ENCODE assay signal across 8 cellular contexts in the genomic region with DNA sequence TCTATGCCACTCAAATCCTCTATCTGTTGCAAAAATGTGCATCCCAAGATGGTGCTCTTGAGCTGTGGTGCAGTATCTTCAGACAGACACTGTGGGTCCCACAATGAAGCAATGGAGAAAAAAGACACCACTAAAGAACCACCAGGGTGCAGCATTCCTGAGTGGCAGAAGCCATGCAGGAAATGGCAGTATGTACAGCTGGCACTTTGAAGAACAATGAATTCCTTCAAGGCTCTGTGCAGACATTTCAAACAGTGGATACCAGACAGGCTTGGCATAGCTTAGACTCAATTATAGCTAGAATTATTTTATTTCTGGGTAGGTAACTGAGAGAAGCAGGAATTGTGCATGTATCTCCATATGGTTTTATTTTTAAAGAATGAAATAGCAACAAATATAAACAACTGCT. TPM values are rescaled to one million over a fixed set of nuclear protein-coding genes. Genes with fewer than 3 reads are reported as not detected.
DNase-seq lines count a peak whose midpoint lies in the region; ATAC-seq and TF ChIP-seq lines count a peak whose summit lies in the region.

No MANE protein-coding gene starts in this region.

- no peaks in the 10 kb centered on the region for H3K4me1 ChIP-seq in naive thymus-derived CD4-positive, alpha-beta T cell (ENCODE audit: control insufficient read depth in 2 of 2, insufficient read depth in 2 of 2, low read length in 2 of 2)

- CTCF ChIA-PET in CD4-positive, alpha-beta T cell (lab: Charles Lee): interaction anchor here (1.1 to 1.2 kb wide), 3 partner anchors 9 to 113 kb away, joined by 3 to 4 read pairs (median 3); no protein-coding TSS in a partner anchor
- CTCF ChIA-PET in naive thymus-derived CD4-positive, alpha-beta T cell (lab: Charles Lee): interaction anchor here (0.6 to 1.4 kb wide), 4 partner anchors 14 to 114 kb away, joined by 3 read pairs; no protein-coding TSS in a partner anchor

- intact Hi-C loops in CD4-positive, alpha-beta T cell (cut with DNase I, micrococcal nuclease): no loop called here
- intact Hi-C loops in naive thymus-derived CD4-positive, alpha-beta T cell (cut with micrococcal nuclease): loop anchor here (1.0 to 10.0 kb wide), 3 partner anchors 113 to 1900 kb away; no protein-coding TSS in a partner anchor

- H3K36me3 Mint-ChIP-seq in CD4-positive, alpha-beta T cell (ENCODE audit: low read depth): no peaks in the 10 kb centered on the region
- no peaks in the 10 kb centered on the region for H3K36me3 Mint-ChIP-seq in naive thymus-derived CD4-positive, alpha-beta T cell
- no peaks in the 10 kb centered on the region for H3K36me3 Mint-ChIP-seq in stimulated activated memory B cell treated with anti-CD40 and anti-IgM and Interleukin-4, amounts not matched to agents 10 μg/mL and 1 μg/mL and 100 μg/mL, for 72 hours

- POLR2A ChIA-PET in CD4-positive, alpha-beta T cell (lab: Charles Lee): no interaction called here
- POLR2A ChIA-PET in naive thymus-derived CD4-positive, alpha-beta T cell (lab: Charles Lee): interaction anchor here (0.6 kb wide), 1 partner anchor 104 kb away, joined by 3 read pairs; no protein-coding TSS in a partner anchor

- H3K9me3 Mint-ChIP-seq in CD4-positive, alpha-beta T cell: no peaks in the 10 kb centered on the region
- H3K9me3 Mint-ChIP-seq in naive thymus-derived CD4-positive, alpha-beta T cell: peaks cover 0 to 5% (median 0%) of the 10 kb centered on the region in 11 donors
- H3K9me3 Mint-ChIP-seq in stimulated activated memory B cell treated with anti-CD40 and anti-IgM and Interleukin-4, amounts not matched to agents 10 μg/mL and 1 μg/mL and 100 μg/mL, for 72 hours: peaks cover 3% of the 10 kb centered on the region

- peaks cover 14% of the 10 kb centered on the region for H3K27me3 Mint-ChIP-seq in CD4-positive, alpha-beta T cell
- peaks cover 0 to 34% (median 9%) of the 10 kb centered on the region in 5 donors for H3K27me3 Mint-ChIP-seq in naive thymus-derived CD4-positive, alpha-beta T cell
- H3K27me3 Mint-ChIP-seq in stimulated activated memory B cell treated with anti-CD40 and anti-IgM and Interleukin-4, amounts not matched to agents 10 μg/mL and 1 μg/mL and 100 μg/mL, for 72 hours: peaks cover 17% of the 10 kb centered on the region

- H3K4me3 Mint-ChIP-seq in CD4-positive, alpha-beta T cell: no peak overlapping the region
- no peak overlapping the region for H3K4me3 Mint-ChIP-seq in naive thymus-derived CD4-positive, alpha-beta T cell
- no peak overlapping the region for H3K4me3 Mint-ChIP-seq in stimulated activated memory B cell treated with anti-CD40 and anti-IgM and Interleukin-4, amounts not matched to agents 10 μg/mL and 1 μg/mL and 100 μg/mL, for 72 hours

- no peaks in the 10 kb centered on the region for H3K27me3 ChIP-seq in CD4-positive, alpha-beta T cell (ENCODE audit: control insufficient read depth, insufficient read depth, low read length)
- H3K27me3 ChIP-seq in naive thymus-derived CD4-positive, alpha-beta T cell (ENCODE audit: control insufficient read depth in 2 of 2, insufficient read depth in 2 of 2, low read length in 2 of 2): no peaks in the 10 kb centered on the region

- TF ChIP-seq CTCF in CD4-positive, alpha-beta T cell (IDR thresholded peaks at IDR 0.05): peak; percentile 46
- peak; percentile 78 for TF ChIP-seq CTCF in epithelial cell of esophagus (IDR thresholded peaks at IDR 0.05; ENCODE audit: insufficient read depth, low read depth, low read length, missing control alignments)

- H3K4me3 ChIP-seq in epithelial cell of esophagus (ENCODE audit: low read length): no peak overlapping the region
- H3K4me3 ChIP-seq in naive thymus-derived CD4-positive, alpha-beta T cell (ENCODE audit: low read length): no peak overlapping the region

- H3K27ac Mint-ChIP-seq in CD4-positive, alpha-beta T cell: no peak overlapping the region
- H3K27ac Mint-ChIP-seq in naive thymus-derived CD4-positive, alpha-beta T cell: no peak overlapping the region
- no peak overlapping the region for H3K27ac Mint-ChIP-seq in stimulated activated memory B cell treated with anti-CD40 and anti-IgM and Interleukin-4, amounts not matched to agents 10 μg/mL and 1 μg/mL and 100 μg/mL, for 72 hours

- H3K36me3 ChIP-seq in naive thymus-derived CD4-positive, alpha-beta T cell (ENCODE audit: control insufficient read depth in 2 of 3, insufficient read depth in 3 of 3, low read length in 3 of 3): no peaks in the 10 kb centered on the region

- DNase-seq in CD4-positive, alpha-beta T cell: peak in 2 of 10 experiments; percentile 8 to 18
- DNase-seq in NCI-H1694 (lab: John Stamatoyannopoulos, UW): peak; percentile 90
- peak; percentile 2 for DNase-seq in T follicular helper cell (ENCODE audit: low read depth)
- peak; percentile 87 for DNase-seq in epithelial cell of esophagus (ENCODE audit: low read depth)
- DNase-seq in naive thymus-derived CD4-positive, alpha-beta T cell: peak in 5 of 9 donors; percentile 27 to 47 (median 41)

- H3K4me1 Mint-ChIP-seq in CD4-positive, alpha-beta T cell (ENCODE audit: low read depth): no peaks in the 10 kb centered on the region
- peaks cover 0 to 6% (median 3%) of the 10 kb centered on the region in 7 donors for H3K4me1 Mint-ChIP-seq in naive thymus-derived CD4-positive, alpha-beta T cell
- H3K4me1 Mint-ChIP-seq in stimulated activated memory B cell treated with anti-CD40 and anti-IgM and Interleukin-4, amounts not matched to agents 10 μg/mL and 1 μg/mL and 100 μg/mL, for 72 hours: no peaks in the 10 kb centered on the region

- no peaks in the 10 kb centered on the region for H3K9me3 ChIP-seq in CD4-positive, alpha-beta T cell (ENCODE audit: control insufficient read depth, low read length)
- no peaks in the 10 kb centered on the region for H3K9me3 ChIP-seq in naive thymus-derived CD4-positive, alpha-beta T cell (ENCODE audit: control insufficient read depth in 2 of 3, low read length in 3 of 3)

- ATAC-seq in CD4-positive, alpha-beta T cell (ENCODE audit: poor library complexity): peak; percentile 76
- ATAC-seq in GM18858 (IDR thresholded peaks at IDR 0.05; ENCODE audit: unreplicated experiment) (peak; percentile 98), HG02973 (IDR thresholded peaks at IDR 0.05; ENCODE audit: unreplicated experiment) (peak; percentile 89)
- ATAC-seq in naive thymus-derived CD4-positive, alpha-beta T cell: peak; percentile 87
- ATAC-seq in stimulated activated memory B cell treated with anti-CD40 and anti-IgM and Interleukin-4, amounts not matched to agents 10 μg/mL and 1 μg/mL and 100 μg/mL, for 72 hours: no peak

- H3K27ac ChIP-seq in CD4-positive, alpha-beta T cell (ENCODE audit: low read depth, low read length): no peak overlapping the region
- no peak overlapping the region for H3K27ac ChIP-seq in naive thymus-derived CD4-positive, alpha-beta T cell (ENCODE audit: low read depth, low read length)

RNA-seq across cellular contexts. Expression of gene HDAC2, which starts 24.0 kb away (rescaled TPM):
- total RNA-seq in CD4-positive, alpha-beta T cell: 10 to 100 TPM; 29.9 to 40.8 TPM
- 10 to 100 TPM; 46.6 to 72.0 (median 54.7) TPM for total RNA-seq in naive thymus-derived CD4-positive, alpha-beta T cell
- polyA plus RNA-seq in naive thymus-derived CD4-positive, alpha-beta T cell: 10 to 100 TPM; 81.7 to 87.8 TPM

Comparison
In these comparisons a context has a peak if more than half of its experiments do, and no peak if none do; other contexts are left out.
1. intact Hi-C loops: an anchor here in naive thymus-derived CD4-positive, alpha-beta T cell (1.0 to 10.0 kb wide); none called in CD4-positive, alpha-beta T cell.